Comparison of ENCODE assay signal across 9 cellular contexts in genomic region chr10:24536653-24537052, GRCh38.
"Had no signal": no experiment of that assay in that cellular context is flagged by ENCODE, and none has a peak within 500 bp of the region (broad histone marks: within the 10 kb centered on the region; RNA-seq: fewer than 3 reads in every experiment).

No MANE protein-coding gene starts in this region.

- H3K9me3 Mint-ChIP-seq: HFFc6 had no signal

- H3K4me3 ChIP-seq: GM23248, HAP-1, K562 had no signal

- H3K27ac Mint-ChIP-seq: HFFc6 had no signal

- H3K27ac ChIP-seq: GM23248, HL-60 had no signal

- H3K4me3 Mint-ChIP-seq: HFFc6 had no signal

- H3K4me1 ChIP-seq: HAP-1 had no signal

- H3K9me3 ChIP-seq: HAP-1 had no signal

- H2AFZ ChIP-seq: GM23248 had no signal

- DNase-seq: GM23248, GOT3, H7, HFFc6, IMR-90 had no signal

- ATAC-seq: HCT116, K562 had no signal
